ENCODE assay signal across 35 cellular contexts in the genomic region with DNA sequence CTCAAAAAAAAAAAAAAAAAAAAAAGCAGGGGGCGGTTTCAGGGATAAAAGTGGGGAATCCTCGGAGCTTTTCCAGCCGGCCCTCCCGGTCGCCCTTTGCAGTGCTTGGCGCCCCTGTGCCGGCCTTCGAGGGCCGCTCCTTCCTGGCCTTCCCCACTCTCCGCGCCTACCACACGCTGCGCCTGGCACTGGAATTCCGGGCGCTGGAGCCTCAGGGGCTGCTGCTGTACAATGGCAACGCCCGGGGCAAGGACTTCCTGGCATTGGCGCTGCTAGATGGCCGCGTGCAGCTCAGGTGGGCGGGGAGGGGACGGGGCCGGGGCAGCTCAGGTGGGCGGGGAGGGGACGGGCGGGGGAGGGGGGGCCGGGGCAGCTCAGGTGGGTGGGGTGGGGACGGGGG. TPM values are rescaled to one million over a fixed set of nuclear protein-coding genes. Genes with fewer than 3 reads are reported as not detected.
"Had no signal": no experiment of that assay in that cellular context is flagged by ENCODE, and none has a peak within 500 bp of the region (broad histone marks: within the 10 kb centered on the region; RNA-seq: fewer than 3 reads in every experiment).

No MANE protein-coding gene starts in this region.

- H3K9me3 Mint-ChIP-seq: activated B cell treated with CpG ODN at 0.5 μM for 24 hours; activated CD4-positive, alpha-beta memory T cell treated with anti-CD3 and anti-CD28 coated beads for 36 hours; activated naive CD4-positive, alpha-beta T cell treated with anti-CD3 and anti-CD28 coated beads, Interleukin-2, amount 50 U/mL, for 72 hours; activated T-cell treated with anti-CD3 and anti-CD28 coated beads, Interleukin-2, amount 50 U/mL, for 4 hours; activated T-helper 1 cell treated with anti-CD3 and anti-CD28 coated beads, Interleukin-12 subunit alpha, Interleukin-12 subunit beta, Interleukin-2, Interleukin-4 antibody, amounts not matched to agents 30 ng/mL and 10 ng/mL and 1 ng/mL, durations not matched to agents 14 hours and 24 hours and 36 hours; T-cell had no signal

- H3K4me3 Mint-ChIP-seq: activated B cell treated with CpG ODN at 0.5 μM for 24 hours; activated CD4-positive, alpha-beta memory T cell treated with anti-CD3 and anti-CD28 coated beads for 36 hours; activated naive CD4-positive, alpha-beta T cell treated with anti-CD3 and anti-CD28 coated beads for 36 hours; activated T-cell treated with anti-CD3 and anti-CD28 coated beads, Interleukin-2, amount 50 U/mL, for 4 hours; activated T-helper 1 cell treated with anti-CD3 and anti-CD28 coated beads, Interleukin-12 subunit alpha, Interleukin-12 subunit beta, Interleukin-2, Interleukin-4 antibody, amounts not matched to agents 30 ng/mL and 10 ng/mL and 1 ng/mL, durations not matched to agents 14 hours and 24 hours and 36 hours; T-cell; T-helper 17 cell had no signal

- DNase-seq: activated B cell treated with CpG ODN at 0.5 μM for 24 hours; activated CD4-positive, alpha-beta memory T cell treated with anti-CD3 and anti-CD28 coated beads for 36 hours; activated CD4-positive, alpha-beta T cell treated with anti-CD3 and anti-CD28 coated beads for 4 hours; activated CD4-positive, alpha-beta T cell treated with anti-CD3 and anti-CD28 coated beads, Interleukin-2, amount 50 U/mL, for 1 hour; activated CD4-positive, CD25-positive, alpha-beta regulatory T cell treated with anti-CD3 and anti-CD28 coated beads, Interleukin-2, amount 50 U/mL, for 72 hours; activated CD8-positive, alpha-beta memory T cell treated with anti-CD3 and anti-CD28 coated beads, Interleukin-2, amount 50 U/mL, for 4 hours; activated gamma-delta T cell treated with Interleukin-2 at 50 U/mL for 16 hours; activated naive CD4-positive, alpha-beta T cell treated with anti-CD3 and anti-CD28 coated beads for 36 hours; activated T-cell treated with anti-CD3 and anti-CD28 coated beads for 4 hours; activated T-cell treated with anti-CD3 and anti-CD28 coated beads, Interleukin-2, amount 50 U/mL, for 4 hours; adrenal gland; body of pancreas; NCI-H1092 treated with DMSO at 0.1 percent for 48 hours; NCI-H1417; NCI-H1694; NCI-H1930; NCI-H2081 treated with DMSO at 0.1 percent for 48 hours; NCI-H345; NCI-H524 treated with DMSO at 0.1 percent for 48 hours; NCI-H82; NK-92 treated with Interleukin-12 subunit alpha and Interleukin-12 subunit beta, amount 100 ng/mL, for 24 hours; PC-3; SIG-M5; T-cell; T-helper 17 cell; T-helper 9 cell had no signal

- H3K27me3 Mint-ChIP-seq: activated B cell treated with CpG ODN at 0.5 μM for 24 hours; activated CD4-positive, alpha-beta memory T cell treated with anti-CD3 and anti-CD28 coated beads for 36 hours; T-cell; T-helper 17 cell had no signal

- H3K27ac Mint-ChIP-seq: activated B cell treated with CpG ODN at 0.5 μM for 24 hours; activated CD4-positive, alpha-beta memory T cell treated with anti-CD3 and anti-CD28 coated beads for 36 hours; activated naive CD4-positive, alpha-beta T cell treated with anti-CD3 and anti-CD28 coated beads for 36 hours; activated naive CD4-positive, alpha-beta T cell treated with anti-CD3 and anti-CD28 coated beads, Interleukin-2, amount 50 U/mL, for 72 hours; activated T-helper 1 cell treated with anti-CD3 and anti-CD28 coated beads, Interleukin-12 subunit alpha, Interleukin-12 subunit beta, Interleukin-2, Interleukin-4 antibody, amounts not matched to agents 30 ng/mL and 10 ng/mL and 1 ng/mL, durations not matched to agents 14 hours and 24 hours and 36 hours; T-cell; T-helper 17 cell had no signal

- H3K36me3 Mint-ChIP-seq: activated CD4-positive, alpha-beta memory T cell treated with anti-CD3 and anti-CD28 coated beads for 36 hours; activated naive CD4-positive, alpha-beta T cell treated with anti-CD3 and anti-CD28 coated beads, Interleukin-2, amount 50 U/mL, for 72 hours; T-cell had no signal

- H3K4me1 Mint-ChIP-seq: T-cell, T-helper 17 cell had no signal

- ATAC-seq: activated naive CD4-positive, alpha-beta T cell treated with anti-CD3 and anti-CD28 coated beads, Interleukin-2, amount 50 U/mL, for 72 hours; activated T-cell treated with anti-CD3 and anti-CD28 coated beads, Interleukin-2, amount 50 U/mL, for 4 hours; body of pancreas; PC-3; Right ventricle myocardium inferior; SK-N-SH treated with all-trans-retinoic acid at 6 μM for 48 hours; T-cell; T-helper 17 cell had no signal

RNA-seq across cellular contexts. Expression of gene RNF223, which starts 25.3 kb away (rescaled TPM):
- total RNA-seq: activated B cell treated with CpG ODN at 0.5 μM for 24 hours; activated CD4-positive, alpha-beta memory T cell treated with anti-CD3 and anti-CD28 coated beads for 36 hours; activated naive CD4-positive, alpha-beta T cell treated with anti-CD3 and anti-CD28 coated beads for 36 hours; activated naive CD4-positive, alpha-beta T cell treated with anti-CD3 and anti-CD28 coated beads, Interleukin-2, amount 50 U/mL, for 72 hours; adrenal gland; cardiac septum; LHCN-M2; M059J; NCI-H460; Right ventricle myocardium inferior; SK-MEL-5; T-cell; T-helper 17 cell had no signal
